Comparison of ENCODE assay signal across 7 cellular contexts in genomic region chr16:67935096-67935401, GRCh38. TPM values are rescaled to one million over a fixed set of nuclear protein-coding genes. Genes with fewer than 3 reads are reported as not detected.
DNase-seq lines count a peak whose midpoint lies in the region; ATAC-seq and TF ChIP-seq lines count a peak whose summit lies in the region.

No MANE protein-coding gene starts in this region.

- peak overlapping the region; percentile 99 for H2AK9ac ChIP-seq in IMR-90 (replicated peaks; ENCODE audit: low read depth, low read length, poor library complexity)

- peaks cover 11% of the 10 kb centered on the region for H3K4me1 ChIP-seq in IMR-90 (ENCODE audit: control insufficient read depth, insufficient read depth, low read length)
- H3K4me1 ChIP-seq in iPS-18a (ENCODE audit: control insufficient read depth, low read depth, low read length), result no peaks in the 10 kb centered on the region
- peaks cover 26% of the 10 kb centered on the region for H3K4me1 ChIP-seq in stomach smooth muscle (ENCODE audit: control insufficient read depth, insufficient read depth, low read length)

- H3K27ac Mint-ChIP-seq in activated naive CD8-positive, alpha-beta T cell treated with anti-CD3 and anti-CD28 coated beads for 36 hours, result peak overlapping the region; percentile 100

- H3K4me2 ChIP-seq in IMR-90 (ENCODE audit: low read depth, low read length), result peak overlapping the region; percentile 94

- peak overlapping the region; percentile 76 for H4K91ac ChIP-seq in IMR-90 (ENCODE audit: insufficient read depth, low read depth, low read length)

- H3K9me3 Mint-ChIP-seq in activated naive CD8-positive, alpha-beta T cell treated with anti-CD3 and anti-CD28 coated beads for 36 hours, result no peaks in the 10 kb centered on the region

- H3K27ac ChIP-seq in IMR-90 (ENCODE audit: insufficient read depth, low read length) (peak overlapping the region; percentile 36), iPS-18a (ENCODE audit: low read length) (peak overlapping the region; percentile 22), stomach smooth muscle (ENCODE audit: low read length) (peak overlapping the region; percentile 76)

- H3K36me3 Mint-ChIP-seq in activated naive CD8-positive, alpha-beta T cell treated with anti-CD3 and anti-CD28 coated beads for 36 hours, result peaks cover 54% of the 10 kb centered on the region

- BruUV-seq in IMR-90 (replicated peaks; lab: Mats Ljungman, UMichigan), result no TSS peak

- H3K9me1 ChIP-seq in IMR-90 (ENCODE audit: insufficient read depth, low read length), result peaks cover 12% of the 10 kb centered on the region

- H2BK5ac ChIP-seq in IMR-90 (ENCODE audit: low read depth, low read length, poor library complexity, severe bottlenecking), result no peak overlapping the region

- H3K56ac ChIP-seq in IMR-90 (ENCODE audit: extremely low read depth, insufficient read depth, low read length), result no peak overlapping the region

- peak overlapping the region; percentile 90 for H3K4ac ChIP-seq in IMR-90 (ENCODE audit: low read depth, low read length)

- peak overlapping the region; percentile 97 for H2AK5ac ChIP-seq in IMR-90 (ENCODE audit: low read depth, low read length)

- no peaks in the 10 kb centered on the region for H3K27me3 ChIP-seq in IMR-90 (ENCODE audit: control insufficient read depth, insufficient read depth, low read length)
- H3K27me3 ChIP-seq in iPS-18a (ENCODE audit: control insufficient read depth, insufficient read depth, low read length), result no peaks in the 10 kb centered on the region
- H3K27me3 ChIP-seq in stomach smooth muscle (ENCODE audit: control insufficient read depth in 1 of 2, insufficient read depth in 2 of 2, low read length in 2 of 2), result no peaks in the 10 kb centered on the region

- peaks cover 34% of the 10 kb centered on the region for H3K4me1 Mint-ChIP-seq in activated naive CD8-positive, alpha-beta T cell treated with anti-CD3 and anti-CD28 coated beads for 36 hours

- H2BK20ac ChIP-seq in IMR-90 (ENCODE audit: low read depth, low read length), result no peak overlapping the region

- TF ChIP-seq CTCF in IMR-90 (conservative IDR thresholded peaks at IDR 0.05; ENCODE audit: low read depth, low read length), result no peak

- H3K9me3 ChIP-seq in IMR-90 (ENCODE audit: control insufficient read depth, insufficient read depth, low read length), result no peaks in the 10 kb centered on the region
- no peaks in the 10 kb centered on the region for H3K9me3 ChIP-seq in iPS-18a (ENCODE audit: control insufficient read depth, low read depth, low read length)
- no peaks in the 10 kb centered on the region for H3K9me3 ChIP-seq in stomach smooth muscle (ENCODE audit: control insufficient read depth in 2 of 2, low read length in 2 of 2)

- peaks cover 18% of the 10 kb centered on the region for H3K36me3 ChIP-seq in IMR-90 (ENCODE audit: control insufficient read depth, insufficient read depth, low read length)
- no peaks in the 10 kb centered on the region for H3K36me3 ChIP-seq in iPS-18a (ENCODE audit: control insufficient read depth, low read depth, low read length)
- peaks cover 6 to 13% of the 10 kb centered on the region in 2 donors for H3K36me3 ChIP-seq in stomach smooth muscle (ENCODE audit: control insufficient read depth in 2 of 2, insufficient read depth in 2 of 2, low read length in 2 of 2)

- no peak overlapping the region for H3K18ac ChIP-seq in IMR-90 (ENCODE audit: low read depth, low read length)

- CTCF ChIA-PET in IMR-90 (lab: Yijun Ruan, JAX), result interaction anchor here (3.0 kb wide), 1 partner anchor 119 kb away, joined by 16 read pairs; no protein-coding TSS in a partner anchor

- DNase-seq in IMR-90 (no peak), NCI-H128 (lab: John Stamatoyannopoulos, UW; ENCODE audit: unreplicated experiment) (no peak), COLO668 (lab: John Stamatoyannopoulos, UW; ENCODE audit: unreplicated experiment) (no peak)
- DNase-seq in activated naive CD8-positive, alpha-beta T cell treated with anti-CD3 and anti-CD28 coated beads for 36 hours, result no peak
- no peak for DNase-seq in stimulated activated CD4-positive, alpha-beta T cell treated with anti-CD3 and anti-CD28 coated beads, Interleukin-2, amount 100 ng/mL, for 48 hours

- dilution Hi-C loops in IMR-90 (cut with HindIII; ENCODE audit: low sequenced_read_pairs, unreplicated experiment), result no loop called here

- no peak overlapping the region for H2BK120ac ChIP-seq in IMR-90 (ENCODE audit: low read depth, low read length)

- no peak for TF ChIP-seq RAD21 in IMR-90 (IDR thresholded peaks at IDR 0.05; ENCODE audit: low read length)

- H3K27me3 Mint-ChIP-seq in activated naive CD8-positive, alpha-beta T cell treated with anti-CD3 and anti-CD28 coated beads for 36 hours, result peaks cover 3% of the 10 kb centered on the region

- POLR2A ChIA-PET in IMR-90 (lab: Charles Lee; ENCODE audit: unreplicated experiment), result interaction anchor here (0.5 kb wide), 2 partner anchors 131 to 151 kb away, joined by 3 read pairs; no protein-coding TSS in a partner anchor

- H3K4me3 Mint-ChIP-seq in activated naive CD8-positive, alpha-beta T cell treated with anti-CD3 and anti-CD28 coated beads for 36 hours, result peak overlapping the region; percentile 100

- 3% methylated on average over 5 of the region's 13 CpGs; no CpG with 5 or more reads in 1 of the 2 experiments for WGBS in IMR-90 (ENCODE audit: extremely low coverage in 2 of 2, insufficient read length in 1 of 2), 2 experiments

- peak overlapping the region; percentile 89 to 97; a peak in 3 of 4 replicates for H4K8ac ChIP-seq in IMR-90 (ENCODE audit: low read depth in 2 of 2, low read length in 2 of 2)

- H4K5ac ChIP-seq in IMR-90 (ENCODE audit: low read depth, low read length), result peak overlapping the region; percentile 83; the same call in 1 of the 2 replicates

- H3K23ac ChIP-seq in IMR-90 (ENCODE audit: low read depth, low read length), result peak overlapping the region; percentile 72

- intact Hi-C loops in IMR-90 (cut with micrococcal nuclease), result loop anchor here (1.0 to 5.0 kb wide), 2 partner anchors 105 to 373 kb away; partner anchors contain the start of gene CTCF

- peak overlapping the region; percentile 92 for H3K14ac ChIP-seq in IMR-90 (replicated peaks; ENCODE audit: low read depth, low read length)

- in situ Hi-C loops in IMR-90 (cut with MboI; ENCODE audit: low sequenced_read_pairs), result loop anchor here (25.0 kb wide), 1 partner anchor 398 kb away; the partner anchor contains the start of gene RIPOR1

- no peak for TF ChIP-seq POLR2A in IMR-90 (IDR thresholded peaks at IDR 0.05; ENCODE audit: low read depth, low read length)

- H2BK15ac ChIP-seq in IMR-90 (ENCODE audit: low read depth, low read length), result no peak overlapping the region

- peaks cover 9% of the 10 kb centered on the region for H4K20me1 ChIP-seq in IMR-90 (ENCODE audit: insufficient read depth, low read length)

- H3K79me1 ChIP-seq in IMR-90 (ENCODE audit: low read depth in 1 of 2, low read length in 2 of 2), result peaks cover 9 to 47% of the 10 kb centered on the region in 2 experiments; a peak in 3 of 4 replicates

- peak overlapping the region; percentile 99 for H2AFZ ChIP-seq in IMR-90 (replicated peaks; ENCODE audit: low read length, poor library complexity)

- H3K4me3 ChIP-seq in IMR-90 (ENCODE audit: insufficient read depth, low read depth, low read length) (peak overlapping the region; percentile 94), iPS-18a (ENCODE audit: low read length) (peak overlapping the region; percentile 96), stomach smooth muscle (ENCODE audit: low read length in 2 of 2) (peak overlapping the region; percentile 98)

- peak; percentile 6 for ATAC-seq in IMR-90 (ENCODE audit: low read depth)

- H3K9ac ChIP-seq in IMR-90 (ENCODE audit: low read depth, low read length), result peak overlapping the region; percentile 64
- peak overlapping the region; percentile 69 for H3K9ac ChIP-seq in iPS-18a (ENCODE audit: low read length)
- peak overlapping the region; percentile 75 to 84 for H3K9ac ChIP-seq in stomach smooth muscle (ENCODE audit: low read length in 2 of 2)

TF ChIP-seq in IMR-90, 13 proteins besides CTCF, POLR2A, EP300 and RAD21 (continues in another document):
- no peak for TF ChIP-seq MXI1 (IDR thresholded peaks at IDR 0.05; ENCODE audit: borderline replicate concordance, low read depth, low read length)
- no peak for TF ChIP-seq SMC3 (IDR thresholded peaks at IDR 0.05; ENCODE audit: low read depth, low read length)
- no peak for TF ChIP-seq MAFK (IDR thresholded peaks at IDR 0.05; ENCODE audit: low read depth, low read length)
- no peak for TF ChIP-seq CHD1 (IDR thresholded peaks at IDR 0.05; ENCODE audit: low read depth, low read length)
- TF ChIP-seq FOS (IDR thresholded peaks at IDR 0.05; ENCODE audit: low read depth, low read length), result no peak

RNA-seq across cellular contexts. Expression of gene PSMB10, which starts 1.6 kb away (rescaled TPM):
- total RNA-seq in IMR-90 (2012; rRNA removed), result 25.6 and 28.7 TPM in 2 replicates
- 36.7 and 50.5 TPM in 2 replicates for polyA plus RNA-seq in IMR-90 (2012; rRNA removed)
- 69.8 and 71.1 TPM in 2 replicates for polyA plus RNA-seq in IMR-90 (2012; cell fraction: cytosol; rRNA removed)
- 27.2 and 55.0 TPM in 2 replicates for polyA plus RNA-seq in IMR-90 (2012; cell fraction: nucleus; rRNA removed; ENCODE audit: low replicate concordance)
- 100 to 1,000 TPM; 220 to 235 TPM for total RNA-seq in activated naive CD8-positive, alpha-beta T cell treated with anti-CD3 and anti-CD28 coated beads for 36 hours

RNA-seq across cellular contexts. Expression of gene CTRL, which starts 3.4 kb away (rescaled TPM):
- 0.18 and 0.28 TPM in 2 replicates for total RNA-seq in IMR-90 (2012; rRNA removed)
- polyA plus RNA-seq in IMR-90 (2012; rRNA removed), result 0.89 and 1.1 TPM in 2 replicates
- 0.49 and 1.1 TPM in 2 replicates for polyA plus RNA-seq in IMR-90 (2012; cell fraction: cytosol; rRNA removed)
- polyA plus RNA-seq in IMR-90 (2012; cell fraction: nucleus; rRNA removed; ENCODE audit: low replicate concordance), result 5.0 and 13.4 TPM in 2 replicates
- 1 to 10 TPM; 6.2 to 6.8 TPM for total RNA-seq in activated naive CD8-positive, alpha-beta T cell treated with anti-CD3 and anti-CD28 coated beads for 36 hours

RNA-seq across cellular contexts. Expression of gene LCAT, which starts 8.9 kb away (rescaled TPM):
- 1.4 and 1.7 TPM in 2 replicates for total RNA-seq in IMR-90 (2012; rRNA removed)
- 18.8 and 22.5 TPM in 2 replicates for polyA plus RNA-seq in IMR-90 (2012; rRNA removed)
- 6.5 and 10.4 TPM in 2 replicates for polyA plus RNA-seq in IMR-90 (2012; cell fraction: cytosol; rRNA removed)
- polyA plus RNA-seq in IMR-90 (2012; cell fraction: nucleus; rRNA removed; ENCODE audit: low replicate concordance), result 143 and 421 TPM in 2 replicates
- 10 to 100 TPM; 11.3 to 11.4 TPM for total RNA-seq in activated naive CD8-positive, alpha-beta T cell treated with anti-CD3 and anti-CD28 coated beads for 36 hours

RNA-seq across cellular contexts. Expression of gene SLC12A4, which starts 33.4 kb away (rescaled TPM):
- total RNA-seq in IMR-90 (2012; rRNA removed), result 36.4 and 36.6 TPM in 2 replicates
- 114 and 132 TPM in 2 replicates for polyA plus RNA-seq in IMR-90 (2012; rRNA removed)
- polyA plus RNA-seq in IMR-90 (2012; cell fraction: cytosol; rRNA removed), result 47.5 and 51.1 TPM in 2 replicates
- 281 and 488 TPM in 2 replicates for polyA plus RNA-seq in IMR-90 (2012; cell fraction: nucleus; rRNA removed; ENCODE audit: low replicate concordance)
- 10 to 100 TPM; 27.4 to 29.5 TPM for total RNA-seq in activated naive CD8-positive, alpha-beta T cell treated with anti-CD3 and anti-CD28 coated beads for 36 hours

RNA-seq across cellular contexts. Expression of gene PSKH1, which starts 42.0 kb away (rescaled TPM):
- 10.3 and 11.5 TPM in 2 replicates for total RNA-seq in IMR-90 (2012; rRNA removed)
- 26.5 and 26.7 TPM in 2 replicates for polyA plus RNA-seq in IMR-90 (2012; rRNA removed)
- polyA plus RNA-seq in IMR-90 (2012; cell fraction: cytosol; rRNA removed), result 14.3 and 32.1 TPM in 2 replicates
- 18.0 and 37.0 TPM in 2 replicates for polyA plus RNA-seq in IMR-90 (2012; cell fraction: nucleus; rRNA removed; ENCODE audit: low replicate concordance)
- total RNA-seq in activated naive CD8-positive, alpha-beta T cell treated with anti-CD3 and anti-CD28 coated beads for 36 hours, result 10 to 100 TPM in 1 of 2 experiments, 1 to 10 TPM in 1; 9.9 to 10.6 TPM

Comparison
In these comparisons a context has a peak if more than half of its experiments do, and no peak if none do; other contexts are left out.
1. H3K27ac ChIP-seq: peak in every context shown above with its lines; median percentile 76 in stomach smooth muscle; 36 in IMR-90; 22 in iPS-18a.